ENCODE assay signal across 21 cellular contexts in genomic region chr18:32577561-32577960, GRCh38.
"Had no signal": no experiment of that assay in that cellular context is flagged by ENCODE, and none has a peak within 500 bp of the region (broad histone marks: within the 10 kb centered on the region; RNA-seq: fewer than 3 reads in every experiment).

No MANE protein-coding gene starts in this region.

- H3K9me3 ChIP-seq: MG63 had no signal

- H3K27ac ChIP-seq: SK-N-MC had no signal

- DNase-seq: activated B cell treated with CpG ODN at 0.5 μM for 24 hours; activated CD4-positive, alpha-beta T cell treated with anti-CD3 and anti-CD28 coated beads for 1 hour; activated CD4-positive, alpha-beta T cell treated with anti-CD3 and anti-CD28 coated beads, Interleukin-2, amount 10 ng/mL, durations not matched to agents 24 days and 14 days; activated CD4-positive, alpha-beta T cell treated with anti-CD3 and anti-CD28 coated beads, Interleukin-2, amount 50 U/mL, for 48 hours; activated CD8-positive, alpha-beta memory T cell treated with anti-CD3 and anti-CD28 coated beads, Interleukin-2, amount 10 ng/mL, durations not matched to agents 7 days and 5 days; activated gamma-delta T cell; activated naive CD4-positive, alpha-beta T cell treated with anti-CD3 and anti-CD28 coated beads for 36 hours; activated T-cell treated with anti-CD3 and anti-CD28 coated beads, Interleukin-2, amount 50 U/mL, for 48 hours; amygdala; cortex of kidney; MG63; MV-4-11; NCI-H1092 treated with DMSO at 0.1 percent for 48 hours; NCI-H187 treated with DMSO at 0.1 percent for 48 hours; NCI-H2107; NCI-H446; NCI-H526; T-cell; T-helper 2 cell; T1000 had no signal

- H3K36me3 ChIP-seq: MG63 had no signal

- H3K4me3 ChIP-seq: MG63, SK-N-MC had no signal
